8 cellular contexts compared by ENCODE assay signal in genomic region chr4:6986067-6986780, GRCh38. TPM values are rescaled to one million over a fixed set of nuclear protein-coding genes. Genes with fewer than 3 reads are reported as not detected.
DNase-seq lines count a peak whose midpoint lies in the region; ATAC-seq, FAIRE-seq and TF ChIP-seq lines count a peak whose summit lies in the region.

No MANE protein-coding gene starts in this region.

- CTCF ChIA-PET in MCF 10A (lab: Yijun Ruan, JAX) = interaction anchor here (0.6 to 2.2 kb wide), 6 partner anchors 12 to 227 kb away, joined by 3 to 8 read pairs (median 4); no protein-coding TSS in a partner anchor

- no peaks in the 10 kb centered on the region for H3K9me2 ChIP-seq in GM23248 (ENCODE audit: insufficient read depth)

- no peaks in the 10 kb centered on the region for H3K9me3 Mint-ChIP-seq in MCF 10A (ENCODE audit: unreplicated experiment)
- H3K9me3 Mint-ChIP-seq in stimulated activated naive B cell treated with anti-CD40 and anti-IgM and Interleukin-4, amounts not matched to agents 10 μg/mL and 1 μg/mL and 100 μg/mL, for 72 hours = no peaks in the 10 kb centered on the region

- peak overlapping the region; percentile 78 for H2AFZ ChIP-seq in GM23248

- H3K4me1 Mint-ChIP-seq in MCF 10A (ENCODE audit: insufficient read depth, unreplicated experiment) = peaks cover 37% of the 10 kb centered on the region
- peaks cover 35 to 70% of the 10 kb centered on the region in 2 donors for H3K4me1 Mint-ChIP-seq in stimulated activated naive B cell treated with anti-CD40 and anti-IgM and Interleukin-4, amounts not matched to agents 10 μg/mL and 1 μg/mL and 100 μg/mL, for 72 hours

- peaks cover 26% of the 10 kb centered on the region for H3K4me1 ChIP-seq in GM23248 (ENCODE audit: insufficient read depth)
- H3K4me1 ChIP-seq in kidney (ENCODE audit: control insufficient read depth in 1 of 2, insufficient read depth in 1 of 2, low read depth in 1 of 2, low read length in 2 of 2) = peaks cover 28 to 34% of the 10 kb centered on the region in 2 donors

- TSS peak; percentile 75 for BruUV-seq in MCF 10A (replicated peaks; lab: Mats Ljungman, UMichigan)

- peak; percentile 30 for ATAC-seq in stimulated activated naive B cell treated with anti-CD40 and anti-IgM and Interleukin-4, amounts not matched to agents 10 μg/mL and 1 μg/mL and 100 μg/mL, for 72 hours (replicated peaks)

- H3K36me3 ChIP-seq in GM06990 (ENCODE audit: control insufficient read depth, insufficient read depth, low read length) = no peaks in the 10 kb centered on the region; the same call in none of the 2 replicates
- H3K36me3 ChIP-seq in GM23248 (ENCODE audit: low read depth) = no peaks in the 10 kb centered on the region
- H3K36me3 ChIP-seq in MG63 = no peaks in the 10 kb centered on the region
- H3K36me3 ChIP-seq in kidney (ENCODE audit: control insufficient read depth in 1 of 2, insufficient read depth in 2 of 2, low read length in 2 of 2) = peaks cover 0 to 5% of the 10 kb centered on the region in 2 donors

- DNase-seq in GM06990 (ENCODE audit: extremely low read depth, insufficient read length) (no peak), GM23248 (peak; percentile 74), MG63 (peak; percentile 35), MCF 10A (ENCODE audit: unreplicated experiment) (peak; percentile 40), kidney (no peak), NCI-H128 (lab: John Stamatoyannopoulos, UW; ENCODE audit: unreplicated experiment) (no peak), mucosa of gallbladder (ENCODE audit: low spot score) (no peak)
- no peak for DNase-seq in stimulated activated naive B cell treated with anti-CD40 and anti-IgM and Interleukin-4, amounts not matched to agents 10 μg/mL and 1 μg/mL and 100 μg/mL, for 72 hours

- TF ChIP-seq CTCF in GM06990 (IDR thresholded peaks at IDR 0.05; ENCODE audit: insufficient read depth, low read length, poor library complexity, severe bottlenecking) (no peak), MCF 10A (IDR thresholded peaks at IDR 0.05; ENCODE audit: unreplicated experiment) (no peak), kidney (IDR thresholded peaks at IDR 0.05; ENCODE audit: borderline replicate concordance, extremely low read depth, insufficient read depth) (no peak)

- H3K27me3 Mint-ChIP-seq in MCF 10A (ENCODE audit: insufficient read depth, unreplicated experiment) = no peaks in the 10 kb centered on the region
- no peaks in the 10 kb centered on the region for H3K27me3 Mint-ChIP-seq in stimulated activated naive B cell treated with anti-CD40 and anti-IgM and Interleukin-4, amounts not matched to agents 10 μg/mL and 1 μg/mL and 100 μg/mL, for 72 hours

- H3K9ac ChIP-seq in GM23248 (peak overlapping the region; percentile 89), kidney (ENCODE audit: low read length in 2 of 2) (peak overlapping the region; percentile 81 to 96)

- POLR2A ChIA-PET in MCF 10A (lab: Yijun Ruan, JAX) = interaction anchor here (0.7 to 3.6 kb wide), 23 partner anchors 10 to 313 kb away, joined by 3 to 87 read pairs (median 4); partner anchors contain the start of genes BLOC1S4, GRPEL1, TADA2B and TBC1D14

- peaks cover 38% of the 10 kb centered on the region for H3F3A ChIP-seq in GM23248 (ENCODE audit: insufficient read depth)

- no peaks in the 10 kb centered on the region for H4K20me1 ChIP-seq in GM23248 (ENCODE audit: insufficient read depth)

- H3K9me3 ChIP-seq in GM23248 (ENCODE audit: low read depth) = no peaks in the 10 kb centered on the region
- H3K9me3 ChIP-seq in MG63 = no peaks in the 10 kb centered on the region
- H3K9me3 ChIP-seq in kidney (ENCODE audit: control insufficient read depth in 1 of 2, low read length in 2 of 2) = no peaks in the 10 kb centered on the region

- H3K4me3 ChIP-seq in GM06990 (replicated peaks; ENCODE audit: low read depth, low read length) = peak overlapping the region; percentile 76
- peak overlapping the region; percentile 96 for H3K4me3 ChIP-seq in GM23248
- peak overlapping the region; percentile 76 for H3K4me3 ChIP-seq in MG63
- H3K4me3 ChIP-seq in kidney (ENCODE audit: low read length in 2 of 2) = peak overlapping the region; percentile 88 to 89

- peak overlapping the region; percentile 95 for H3K27ac Mint-ChIP-seq in MCF 10A (ENCODE audit: low read depth, unreplicated experiment)
- peak overlapping the region; percentile 98 for H3K27ac Mint-ChIP-seq in stimulated activated naive B cell treated with anti-CD40 and anti-IgM and Interleukin-4, amounts not matched to agents 10 μg/mL and 1 μg/mL and 100 μg/mL, for 72 hours

- H3K36me3 Mint-ChIP-seq in MCF 10A (ENCODE audit: insufficient read depth, unreplicated experiment) = peaks cover 12% of the 10 kb centered on the region
- peaks cover 2 to 6% of the 10 kb centered on the region in 2 donors for H3K36me3 Mint-ChIP-seq in stimulated activated naive B cell treated with anti-CD40 and anti-IgM and Interleukin-4, amounts not matched to agents 10 μg/mL and 1 μg/mL and 100 μg/mL, for 72 hours

- no peak for FAIRE-seq in kidney (lab: Jason Lieb, UNC)

- H3K4me3 Mint-ChIP-seq in MCF 10A (ENCODE audit: unreplicated experiment) = peak overlapping the region; percentile 97
- peak overlapping the region; percentile 91 to 98 for H3K4me3 Mint-ChIP-seq in stimulated activated naive B cell treated with anti-CD40 and anti-IgM and Interleukin-4, amounts not matched to agents 10 μg/mL and 1 μg/mL and 100 μg/mL, for 72 hours

- in situ Hi-C loops in GM23248 (cut with MboI) = no loop called here

- H3K4me2 ChIP-seq in GM23248 (ENCODE audit: unreplicated experiment) = peak overlapping the region; percentile 94

- H3K79me2 ChIP-seq in GM23248 (ENCODE audit: insufficient read depth) = peaks cover 56% of the 10 kb centered on the region

- 5 to 9% methylated on average over 26 to 28 of the region's 28 CpGs for WGBS in GM23248 (ENCODE audit: low coverage in 1 of 2, low lambda C conversion rate in 2 of 2, missing lambda C conversion rate in 2 of 2), 2 experiments

- no peaks in the 10 kb centered on the region for H3K27me3 ChIP-seq in GM06990 (replicated peaks; ENCODE audit: control insufficient read depth, insufficient read depth, low read length)
- H3K27me3 ChIP-seq in GM23248 (replicated peaks; ENCODE audit: insufficient read depth) = no peaks in the 10 kb centered on the region
- H3K27me3 ChIP-seq in MG63 = no peaks in the 10 kb centered on the region

- H3K27ac ChIP-seq in GM23248 (peak overlapping the region; percentile 88), kidney (ENCODE audit: low read depth in 2 of 2, low read length in 2 of 2) (peak overlapping the region; percentile 94 to 98)

- intact Hi-C loops in MCF 10A (cut with micrococcal nuclease) = loop anchor here (2.0 to 5.0 kb wide), 3 partner anchors 57 to 269 kb away; partner anchors contain the start of genes BLOC1S4, TADA2B and TBC1D14
- intact Hi-C loops in kidney (cut with DNase I) = no loop called here

RNA-seq across cellular contexts. Expression of gene TADA2B, which starts 56.9 kb away (rescaled TPM):
- 14.8 and 15.7 TPM in 2 replicates for total RNA-seq in GM23248 (2014; rRNA removed; shearing (Covaris generic))
- polyA plus RNA-seq in GM23248 (2016; fragmentation: Nextera tagmentation; extraction: Ambion mirVana) = 2.2 and 2.4 TPM in 2 replicates
- 5.7 and 7.6 TPM in 2 replicates for total RNA-seq in MG63 (2014; rRNA removed; shearing (Covaris generic); ENCODE audit: low replicate concordance)
- 29.5 and 31.8 TPM in 2 replicates for total RNA-seq in MCF 10A (2022)
- 30.5 TPM for total RNA-seq in kidney
- polyA plus RNA-seq in kidney (ENCODE audit: insufficient read depth, low read depth, low replicate concordance) = 14.2 TPM
- total RNA-seq in mucosa of gallbladder = 23.9 TPM

Comparison
In these comparisons a context has a peak if more than half of its experiments do, and no peak if none do; other contexts are left out.
1. DNase-seq: peak in GM23248 (single experiment), MG63 (single experiment) and MCF 10A (single experiment); none in GM06990 (single experiment), kidney (single experiment), stimulated activated naive B cell treated with anti-CD40 and anti-IgM and Interleukin-4, amounts not matched to agents 10 μg/mL and 1 μg/mL and 100 μg/mL, for 72 hours (single experiment), NCI-H128 (single experiment) and mucosa of gallbladder (single experiment).
2. Peak in every context shown above with its lines, with median percentiles within 50 percentile points of each other: H3K4me3 ChIP-seq.